ENCODE assay signal across 22 cellular contexts in genomic region chr11:28460348-28460747, GRCh38.
A peak's percentile ranks its signal among the peaks of the same experiment; 100 is the strongest.
DNase-seq lines count a peak whose midpoint lies in the region; ATAC-seq and TF ChIP-seq lines count a peak whose summit lies in the region.
"Had no signal": no experiment of that assay in that cellular context is flagged by ENCODE, and none has a peak within 500 bp of the region (broad histone marks: within the 10 kb centered on the region; RNA-seq: fewer than 3 reads in every experiment).

No MANE protein-coding gene starts in this region.

- DNase-seq in ELR (ENCODE audit: low read depth) = peak; percentile 57
- peak; percentile 73 for DNase-seq in PC-3
- peak; percentile 24 to 36 for DNase-seq in fibroblast of lung (ENCODE audit: low read depth in 2 of 2)
- no peak for DNase-seq in neural progenitor cell (ENCODE audit: low spot score)
- DNase-seq in putamen (ENCODE audit: low spot score) = no peak
- DNase-seq in NCI-H2196 (lab: John Stamatoyannopoulos, UW; ENCODE audit: unreplicated experiment) = no peak
- no peak for DNase-seq in dorsolateral prefrontal cortex
- DNase-seq: GF-D8, KBM-7, MV-4-11, NCI-H1105 treated with DMSO at 0.1 percent for 48 hours, NCI-H2029 treated with DMSO at 0.1 percent for 48 hours, NCI-H345, NCI-H526, RPMI8226, SHP77 treated with DMSO at 0.1 percent for 48 hours had no signal

- H3K27me3 ChIP-seq in PC-3 (ENCODE audit: low read length) (no peaks in the 10 kb centered on the region), fibroblast of lung (ENCODE audit: control insufficient read depth, insufficient read depth, low read length) (no peaks in the 10 kb centered on the region), neural progenitor cell (no peaks in the 10 kb centered on the region), dorsolateral prefrontal cortex (no peaks in the 10 kb centered on the region)

- H3K9me3 ChIP-seq in PC-3 (ENCODE audit: low read length) (no peaks in the 10 kb centered on the region; the same call in 1 of the 2 replicates), fibroblast of lung (ENCODE audit: control insufficient read depth, insufficient read depth, low read depth, low read length) (no peaks in the 10 kb centered on the region), neural progenitor cell (ENCODE audit: low read depth) (no peaks in the 10 kb centered on the region)

- peak; percentile 95 for ATAC-seq in PC-3
- no peak for ATAC-seq in HG02840 (IDR thresholded peaks at IDR 0.05; ENCODE audit: low FRiP score, unreplicated experiment)
- ATAC-seq: HepG2 had no signal

- no TSS peak for BruUV-seq in PC-3 (replicated peaks; lab: Mats Ljungman, UMichigan)

- TF ChIP-seq CTCF in PC-3 (conservative IDR thresholded peaks at IDR 0.05; ENCODE audit: low read depth, low read length) (no peak), fibroblast of lung (conservative IDR thresholded peaks at IDR 0.05 in 1 of 2, IDR thresholded peaks at IDR 0.05 in 1 of 2; ENCODE audit: low read depth in 1 of 2, low read length in 2 of 2) (no peak), neural progenitor cell (IDR thresholded peaks at IDR 0.05) (no peak), dorsolateral prefrontal cortex (IDR thresholded peaks at IDR 0.05 in 54 of 56, conservative IDR thresholded peaks at IDR 0.05 in 2 of 56; ENCODE audit: low read depth in 1 of 56, partially characterized antibody in 56 of 56) (no peak)

- H3K79me2 ChIP-seq in PC-3 (ENCODE audit: low read length) (no peaks in the 10 kb centered on the region), fibroblast of lung (ENCODE audit: control insufficient read depth, insufficient read depth, low read length) (no peaks in the 10 kb centered on the region), neural progenitor cell (ENCODE audit: low read depth) (no peaks in the 10 kb centered on the region)

- no peaks in the 10 kb centered on the region for H3F3A ChIP-seq in PC-3 (ENCODE audit: low read length, unreplicated experiment)
- H3F3A ChIP-seq in neural progenitor cell (ENCODE audit: low read depth) = no peaks in the 10 kb centered on the region

- CTCF ChIA-PET in PC-3 (lab: Charles Lee) = no interaction called here

- peaks cover 5% of the 10 kb centered on the region for H3K4me1 Mint-ChIP-seq in neural progenitor cell
- H3K4me1 Mint-ChIP-seq: B cell, CD14-positive monocyte had no signal

- no peaks in the 10 kb centered on the region for H3K36me3 ChIP-seq in PC-3 (ENCODE audit: low read depth, low read length)
- no peaks in the 10 kb centered on the region for H3K36me3 ChIP-seq in fibroblast of lung (ENCODE audit: control insufficient read depth, insufficient read depth, low read length)
- no peaks in the 10 kb centered on the region for H3K36me3 ChIP-seq in neural progenitor cell

- H3K27ac Mint-ChIP-seq in neural progenitor cell = no peak overlapping the region
- H3K27ac Mint-ChIP-seq: B cell, CD14-positive monocyte had no signal

- peak overlapping the region; percentile 14; the same call in 1 of the 2 replicates for H3K27ac ChIP-seq in PC-3 (ENCODE audit: low read length)
- no peak overlapping the region for H3K27ac ChIP-seq in fibroblast of lung (ENCODE audit: insufficient read depth, low read length)
- H3K27ac ChIP-seq in neural progenitor cell = peak overlapping the region; percentile 23
- no peak overlapping the region for H3K27ac ChIP-seq in dorsolateral prefrontal cortex
- H3K27ac ChIP-seq: HL-60, SK-N-MC had no signal

- H3K36me3 Mint-ChIP-seq in neural progenitor cell = no peaks in the 10 kb centered on the region
- H3K36me3 Mint-ChIP-seq: CD14-positive monocyte had no signal

- H3K9me2 ChIP-seq in PC-3 (replicated peaks; ENCODE audit: low read length) = no peaks in the 10 kb centered on the region

- H4K20me1 ChIP-seq in PC-3 (ENCODE audit: low read length) = no peaks in the 10 kb centered on the region
- H4K20me1 ChIP-seq in fibroblast of lung (ENCODE audit: control insufficient read depth, extremely low read depth, insufficient read depth, low read length) = no peaks in the 10 kb centered on the region
- H4K20me1 ChIP-seq in neural progenitor cell (ENCODE audit: low read depth) = no peaks in the 10 kb centered on the region

- H3K27me3 Mint-ChIP-seq in neural progenitor cell (ENCODE audit: insufficient read depth, low read depth) = no peaks in the 10 kb centered on the region
- H3K27me3 Mint-ChIP-seq: B cell had no signal

- intact Hi-C loops in PC-3 (cut with micrococcal nuclease) (loop anchor here (5.0 kb wide), 1 partner anchor 77 kb away; no protein-coding TSS in a partner anchor), dorsolateral prefrontal cortex (cut with DNase I) (no loop called here)

- H3K4me3 Mint-ChIP-seq in neural progenitor cell = no peak overlapping the region
- H3K4me3 Mint-ChIP-seq: B cell, CD14-positive monocyte had no signal

- no peaks in the 10 kb centered on the region for H3K9me3 Mint-ChIP-seq in neural progenitor cell

- no peak overlapping the region for H3K4me3 ChIP-seq in PC-3 (ENCODE audit: low read length)
- no peak overlapping the region for H3K4me3 ChIP-seq in fibroblast of lung (replicated peaks in 1 of 4; ENCODE audit: control extremely low read depth in 1 of 4, insufficient read depth in 1 of 4, low read depth in 3 of 4, low read length in 4 of 4)
- no peak overlapping the region for H3K4me3 ChIP-seq in neural progenitor cell
- H3K4me3 ChIP-seq in dorsolateral prefrontal cortex = no peak overlapping the region
- H3K4me3 ChIP-seq: SK-N-MC had no signal

- H3K9ac ChIP-seq in PC-3 (ENCODE audit: low read length) (no peak overlapping the region), fibroblast of lung (ENCODE audit: insufficient read depth, low read length) (no peak overlapping the region), neural progenitor cell (no peak overlapping the region)

- H3K4me1 ChIP-seq in PC-3 (ENCODE audit: insufficient read depth, low read length) = peaks cover 27% of the 10 kb centered on the region
- H3K4me1 ChIP-seq in fibroblast of lung (ENCODE audit: control insufficient read depth, extremely low read depth, insufficient read depth, low read length) = peaks cover 12% of the 10 kb centered on the region
- H3K4me1 ChIP-seq in neural progenitor cell = peaks cover 11% of the 10 kb centered on the region

- POLR2A ChIA-PET in PC-3 (lab: Charles Lee; ENCODE audit: unreplicated experiment) = no interaction called here

- H2AFZ ChIP-seq in PC-3 (ENCODE audit: low read length) = no peak overlapping the region
- H2AFZ ChIP-seq in fibroblast of lung (ENCODE audit: low read length) = no peak overlapping the region
- no peak overlapping the region for H2AFZ ChIP-seq in neural progenitor cell (replicated peaks)

- H3K4me2 ChIP-seq in PC-3 (ENCODE audit: low read length) = peak overlapping the region; percentile 12; the same call in 1 of the 2 replicates
- H3K4me2 ChIP-seq in fibroblast of lung (ENCODE audit: extremely low read depth, insufficient read depth, low read length) = no peak overlapping the region
- H3K4me2 ChIP-seq in neural progenitor cell = no peak overlapping the region

Comparison
In these comparisons a context has a peak if more than half of its experiments do, and no peak if none do; other contexts are left out.
1. DNase-seq: peak in ELR (single experiment), PC-3 (single experiment) and fibroblast of lung (2 of 2); none in neural progenitor cell (single experiment), putamen (single experiment), NCI-H2196 (single experiment) and dorsolateral prefrontal cortex (0 of 10).
2. H3K27ac ChIP-seq: peak in PC-3 (single experiment) and neural progenitor cell (single experiment); none in fibroblast of lung (single experiment) and dorsolateral prefrontal cortex (0 of 59).